8 cellular contexts compared by ENCODE assay signal in the genomic region with DNA sequence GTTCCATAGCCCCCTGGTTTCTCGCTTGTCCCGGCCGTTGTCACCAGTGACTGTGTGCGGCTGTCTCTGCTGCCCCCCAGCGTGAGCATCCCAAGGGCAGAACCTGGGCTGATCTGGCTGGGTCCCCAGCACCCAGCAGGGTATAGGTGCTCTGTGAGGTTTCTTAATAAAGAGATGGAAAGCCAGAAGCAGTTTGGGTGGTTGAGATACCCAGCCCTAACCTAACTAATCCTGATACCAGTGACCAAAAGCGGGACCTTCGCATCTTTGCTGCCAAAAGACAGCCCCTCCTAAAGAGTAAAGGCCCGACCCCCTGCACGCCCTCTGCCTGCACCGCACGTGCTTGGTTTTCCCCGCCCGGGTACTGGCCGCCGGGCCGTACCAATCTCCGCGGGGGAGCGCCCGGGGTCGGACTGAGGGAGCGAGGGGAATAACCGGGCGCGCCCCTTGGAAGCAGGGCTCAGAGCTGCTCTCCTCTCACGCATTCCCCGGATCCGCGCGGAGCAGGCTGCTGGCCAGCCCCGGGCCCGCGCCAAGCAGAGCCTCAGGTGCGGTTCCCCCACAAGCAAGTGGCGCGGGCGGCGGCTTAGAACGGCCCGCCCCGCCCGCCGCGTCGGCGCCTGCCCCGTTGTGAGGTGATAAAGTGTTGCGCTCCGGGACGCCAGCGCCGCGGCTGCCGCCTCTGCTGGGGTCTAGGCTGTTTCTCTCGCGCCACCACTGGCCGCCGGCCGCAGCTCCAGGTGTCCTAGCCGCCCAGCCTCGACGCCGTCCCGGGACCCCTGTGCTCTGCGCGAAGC. TPM values are rescaled to one million over a fixed set of nuclear protein-coding genes. Genes with fewer than 3 reads are reported as not detected.
DNase-seq lines count a peak whose midpoint lies in the region; ATAC-seq and TF ChIP-seq lines count a peak whose summit lies in the region.

A gene with protein sequence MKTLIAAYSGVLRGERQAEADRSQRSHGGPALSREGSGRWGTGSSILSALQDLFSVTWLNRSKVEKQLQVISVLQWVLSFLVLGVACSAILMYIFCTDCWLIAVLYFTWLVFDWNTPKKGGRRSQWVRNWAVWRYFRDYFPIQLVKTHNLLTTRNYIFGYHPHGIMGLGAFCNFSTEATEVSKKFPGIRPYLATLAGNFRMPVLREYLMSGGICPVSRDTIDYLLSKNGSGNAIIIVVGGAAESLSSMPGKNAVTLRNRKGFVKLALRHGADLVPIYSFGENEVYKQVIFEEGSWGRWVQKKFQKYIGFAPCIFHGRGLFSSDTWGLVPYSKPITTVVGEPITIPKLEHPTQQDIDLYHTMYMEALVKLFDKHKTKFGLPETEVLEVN (plus strand): TSS at position 667 of the 797 bp plus-strand sequence. CDS start 214 bp downstream, outside the sequence.

- CTCF ChIA-PET in AG04450 (lab: Charles Lee): interaction anchor here (0.6 to 1.0 kb wide), 2 partner anchors 45 to 221 kb away, joined by 3 read pairs; no protein-coding TSS in a partner anchor
- CTCF ChIA-PET in WTC11 (lab: Charles Lee): interaction anchor here (0.6 to 3.2 kb wide), 4 partner anchors 13 to 171 kb away, joined by 3 to 11 read pairs (median 7); no protein-coding TSS in a partner anchor

- H3K27me3 Mint-ChIP-seq in WTC11 (ENCODE audit: low read depth): peaks cover 71% of the 10 kb centered on the region

- peak; percentile 81 for ATAC-seq in HG03175 (IDR thresholded peaks at IDR 0.05; ENCODE audit: unreplicated experiment)
- peak; percentile 63 for ATAC-seq in WTC11

- POLR2A ChIA-PET in AG04450 (lab: Yijun Ruan, JAX): no interaction called here
- POLR2A ChIA-PET in WTC11 (lab: Charles Lee): no interaction called here

- H3K4me3 Mint-ChIP-seq in WTC11: peak within 1 kb of the TSS; percentile 65

- no peaks in the 10 kb centered on the region for H3K9me3 Mint-ChIP-seq in WTC11

- peak within 1 kb of the TSS; percentile 54 for H3K4me3 ChIP-seq in AG04450 (ENCODE audit: low read depth, low read length)
- H3K4me3 ChIP-seq in cardiac fibroblast (replicated peaks in 1 of 2; ENCODE audit: low read depth in 2 of 2, low read length in 2 of 2): peak within 1 kb of the TSS; percentile 42 to 55
- peak within 1 kb of the TSS; percentile 39 for H3K4me3 ChIP-seq in kidney epithelial cell (ENCODE audit: low read depth, low read length)

- no peak within 1 kb of the TSS for H3K27ac Mint-ChIP-seq in WTC11

- TF ChIP-seq POLR2A in GM18951 (IDR thresholded peaks at IDR 0.05; ENCODE audit: extremely low read depth, insufficient read depth, insufficient read length): peak; percentile 77

- TF ChIP-seq CTCF in AG04450 (IDR thresholded peaks at IDR 0.05; ENCODE audit: low read depth, low read length): no peak; the same call in 1 of the 2 replicates
- no peak for TF ChIP-seq CTCF in WTC11 (IDR thresholded peaks at IDR 0.05)
- TF ChIP-seq CTCF in cardiac fibroblast (IDR thresholded peaks at IDR 0.05; ENCODE audit: low read depth, low read length): no peak
- TF ChIP-seq CTCF in kidney epithelial cell (IDR thresholded peaks at IDR 0.05; ENCODE audit: insufficient read depth, low read length, poor library complexity, severe bottlenecking): no peak

- H3K27me3 ChIP-seq in AG04450 (ENCODE audit: control insufficient read depth, insufficient read depth, low read length): peaks cover 57% of the 10 kb centered on the region
- H3K27me3 ChIP-seq in kidney epithelial cell (ENCODE audit: control insufficient read depth, insufficient read depth, low read length): peaks cover 25% of the 10 kb centered on the region

- H3K4me1 Mint-ChIP-seq in WTC11: peaks cover 23% of the 10 kb centered on the region

- H3K9me3 ChIP-seq in AG04450 (ENCODE audit: control insufficient read depth, insufficient read depth, low read length): no peaks in the 10 kb centered on the region; the same call in 1 of the 2 replicates

- no peak within 1 kb of the TSS for H3K27ac ChIP-seq in AG04450 (ENCODE audit: low read depth, low read length)

- no peaks in the 10 kb centered on the region; the same call in 1 of the 2 replicates for H3K36me3 Mint-ChIP-seq in WTC11

- no peak for DNase-seq in AG04450 (ENCODE audit: low read depth, low spot score)
- peak; percentile 86 for DNase-seq in NCI-H2227 (lab: John Stamatoyannopoulos, UW; ENCODE audit: unreplicated experiment)
- DNase-seq in WTC11 (ENCODE audit: low spot score): peak; percentile 67
- DNase-seq in cardiac fibroblast (ENCODE audit: low read depth in 2 of 2): peak; percentile 62 to 72
- DNase-seq in kidney epithelial cell (ENCODE audit: low read depth): no peak
- peak; percentile 52 to 76 for DNase-seq in stimulated activated CD4-positive, alpha-beta T cell treated with anti-CD3 and anti-CD28 coated beads, Interleukin-1b, Interleukin-23, amount 100 ng/mL, for 4 hours (ENCODE audit: low read depth in 2 of 2)

- no peaks in the 10 kb centered on the region for H3K36me3 ChIP-seq in kidney epithelial cell (ENCODE audit: control insufficient read depth, insufficient read depth, low read length)

- in situ Hi-C loops in GM18951 (cut with MboI; ENCODE audit: low sequenced_read_pairs, unreplicated experiment): no loop called here

TF ChIP-seq in WTC11, 78 proteins besides CTCF, POLR2A, EP300 and RAD21 (continues in another document):
- TF ChIP-seq, protein P1, sequence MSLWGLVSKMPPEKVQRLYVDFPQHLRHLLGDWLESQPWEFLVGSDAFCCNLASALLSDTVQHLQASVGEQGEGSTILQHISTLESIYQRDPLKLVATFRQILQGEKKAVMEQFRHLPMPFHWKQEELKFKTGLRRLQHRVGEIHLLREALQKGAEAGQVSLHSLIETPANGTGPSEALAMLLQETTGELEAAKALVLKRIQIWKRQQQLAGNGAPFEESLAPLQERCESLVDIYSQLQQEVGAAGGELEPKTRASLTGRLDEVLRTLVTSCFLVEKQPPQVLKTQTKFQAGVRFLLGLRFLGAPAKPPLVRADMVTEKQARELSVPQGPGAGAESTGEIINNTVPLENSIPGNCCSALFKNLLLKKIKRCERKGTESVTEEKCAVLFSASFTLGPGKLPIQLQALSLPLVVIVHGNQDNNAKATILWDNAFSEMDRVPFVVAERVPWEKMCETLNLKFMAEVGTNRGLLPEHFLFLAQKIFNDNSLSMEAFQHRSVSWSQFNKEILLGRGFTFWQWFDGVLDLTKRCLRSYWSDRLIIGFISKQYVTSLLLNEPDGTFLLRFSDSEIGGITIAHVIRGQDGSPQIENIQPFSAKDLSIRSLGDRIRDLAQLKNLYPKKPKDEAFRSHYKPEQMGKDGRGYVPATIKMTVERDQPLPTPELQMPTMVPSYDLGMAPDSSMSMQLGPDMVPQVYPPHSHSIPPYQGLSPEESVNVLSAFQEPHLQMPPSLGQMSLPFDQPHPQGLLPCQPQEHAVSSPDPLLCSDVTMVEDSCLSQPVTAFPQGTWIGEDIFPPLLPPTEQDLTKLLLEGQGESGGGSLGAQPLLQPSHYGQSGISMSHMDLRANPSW (CRISPR knock-in tag; conservative IDR thresholded peaks at IDR 0.05; ENCODE audit: low read depth): no peak
- TF ChIP-seq NR3C1 (CRISPR knock-in tag; conservative IDR thresholded peaks at IDR 0.05; ENCODE audit: low read depth) (no peak), ZBTB21 (CRISPR knock-in tag; IDR thresholded peaks at IDR 0.05; ENCODE audit: borderline replicate concordance) (no peak; the same call in 1 of the 2 replicates), FOXK1 (CRISPR knock-in tag; IDR thresholded peaks at IDR 0.05) (peak; percentile 82), RORB (CRISPR knock-in tag; IDR thresholded peaks at IDR 0.05) (no peak), GRHL2 (CRISPR knock-in tag; IDR thresholded peaks at IDR 0.05; ENCODE audit: insufficient replicate concordance, severe bottlenecking) (no peak), HMGA2 (CRISPR knock-in tag; IDR thresholded peaks at IDR 0.05) (no peak), ZNF423 (CRISPR knock-in tag; IDR thresholded peaks at IDR 0.05) (peak; percentile 96)
- TF ChIP-seq, protein P2, sequence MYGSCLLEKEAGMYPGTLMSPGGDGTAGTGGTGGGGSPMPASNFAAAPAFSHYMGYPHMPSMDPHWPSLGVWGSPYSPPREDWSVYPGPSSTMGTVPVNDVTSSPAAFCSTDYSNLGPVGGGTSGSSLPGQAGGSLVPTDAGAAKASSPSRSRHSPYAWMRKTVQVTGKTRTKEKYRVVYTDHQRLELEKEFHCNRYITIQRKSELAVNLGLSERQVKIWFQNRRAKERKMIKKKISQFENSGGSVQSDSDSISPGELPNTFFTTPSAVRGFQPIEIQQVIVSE (CRISPR knock-in tag; IDR thresholded peaks at IDR 0.05; ENCODE audit: borderline replicate concordance): no peak
- TF ChIP-seq, protein P3, sequence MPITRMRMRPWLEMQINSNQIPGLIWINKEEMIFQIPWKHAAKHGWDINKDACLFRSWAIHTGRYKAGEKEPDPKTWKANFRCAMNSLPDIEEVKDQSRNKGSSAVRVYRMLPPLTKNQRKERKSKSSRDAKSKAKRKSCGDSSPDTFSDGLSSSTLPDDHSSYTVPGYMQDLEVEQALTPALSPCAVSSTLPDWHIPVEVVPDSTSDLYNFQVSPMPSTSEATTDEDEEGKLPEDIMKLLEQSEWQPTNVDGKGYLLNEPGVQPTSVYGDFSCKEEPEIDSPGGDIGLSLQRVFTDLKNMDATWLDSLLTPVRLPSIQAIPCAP (CRISPR knock-in tag; IDR thresholded peaks at IDR 0.05): peak; percentile 92
- TF ChIP-seq, protein P4, sequence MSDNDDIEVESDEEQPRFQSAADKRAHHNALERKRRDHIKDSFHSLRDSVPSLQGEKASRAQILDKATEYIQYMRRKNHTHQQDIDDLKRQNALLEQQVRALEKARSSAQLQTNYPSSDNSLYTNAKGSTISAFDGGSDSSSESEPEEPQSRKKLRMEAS (CRISPR knock-in tag; IDR thresholded peaks at IDR 0.05): peak; percentile 99
- TF ChIP-seq, protein P5, sequence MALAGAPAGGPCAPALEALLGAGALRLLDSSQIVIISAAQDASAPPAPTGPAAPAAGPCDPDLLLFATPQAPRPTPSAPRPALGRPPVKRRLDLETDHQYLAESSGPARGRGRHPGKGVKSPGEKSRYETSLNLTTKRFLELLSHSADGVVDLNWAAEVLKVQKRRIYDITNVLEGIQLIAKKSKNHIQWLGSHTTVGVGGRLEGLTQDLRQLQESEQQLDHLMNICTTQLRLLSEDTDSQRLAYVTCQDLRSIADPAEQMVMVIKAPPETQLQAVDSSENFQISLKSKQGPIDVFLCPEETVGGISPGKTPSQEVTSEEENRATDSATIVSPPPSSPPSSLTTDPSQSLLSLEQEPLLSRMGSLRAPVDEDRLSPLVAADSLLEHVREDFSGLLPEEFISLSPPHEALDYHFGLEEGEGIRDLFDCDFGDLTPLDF (CRISPR knock-in tag; IDR thresholded peaks at IDR 0.05): peak; percentile 82

RNA-seq across cellular contexts. Expression of the gene that starts here (rescaled TPM):
- 0.43 and 0.56 TPM in 2 replicates for polyA plus RNA-seq in AG04450 (2011; rRNA removed)
- polyA minus RNA-seq in AG04450 (2011; rRNA and poly(A)+ RNA removed): 0.14 and 0.87 TPM in 2 replicates
- total RNA-seq in WTC11 (2021) (1.6 to 3.3 TPM (median 2.8 TPM) in 3 replicates), kidney epithelial cell (2.7 and 2.9 TPM in 2 replicates)

Comparison
In these comparisons a context has a peak if more than half of its experiments do, and no peak if none do; other contexts are left out.
1. DNase-seq: peak in NCI-H2227 (single experiment), WTC11 (single experiment), cardiac fibroblast (2 of 2) and stimulated activated CD4-positive, alpha-beta T cell treated with anti-CD3 and anti-CD28 coated beads, Interleukin-1b, Interleukin-23, amount 100 ng/mL, for 4 hours (2 of 2); none in AG04450 (single experiment) and kidney epithelial cell (single experiment).
2. Peak in every context shown above with its lines, with median percentiles within 50 percentile points of each other: H3K4me3 ChIP-seq.